7 cellular contexts compared by ENCODE assay signal in genomic region chr2:18122544-18123210, GRCh38.
"Had no signal": no experiment of that assay in that cellular context is flagged by ENCODE, and none has a peak within 500 bp of the region (broad histone marks: within the 10 kb centered on the region; RNA-seq: fewer than 3 reads in every experiment).

No MANE protein-coding gene starts in this region.

- H3K4me3 Mint-ChIP-seq: HFFc6 had no signal

- H3K27ac Mint-ChIP-seq: HFFc6 had no signal

- H3K9me3 Mint-ChIP-seq: HFFc6 had no signal

- H3K4me3 ChIP-seq: GM23248, HAP-1 had no signal

- DNase-seq: GM23248, GOT3, H7, HFFc6, IMR-90 had no signal

- ATAC-seq: HCT116 had no signal
